In the genomic region with DNA sequence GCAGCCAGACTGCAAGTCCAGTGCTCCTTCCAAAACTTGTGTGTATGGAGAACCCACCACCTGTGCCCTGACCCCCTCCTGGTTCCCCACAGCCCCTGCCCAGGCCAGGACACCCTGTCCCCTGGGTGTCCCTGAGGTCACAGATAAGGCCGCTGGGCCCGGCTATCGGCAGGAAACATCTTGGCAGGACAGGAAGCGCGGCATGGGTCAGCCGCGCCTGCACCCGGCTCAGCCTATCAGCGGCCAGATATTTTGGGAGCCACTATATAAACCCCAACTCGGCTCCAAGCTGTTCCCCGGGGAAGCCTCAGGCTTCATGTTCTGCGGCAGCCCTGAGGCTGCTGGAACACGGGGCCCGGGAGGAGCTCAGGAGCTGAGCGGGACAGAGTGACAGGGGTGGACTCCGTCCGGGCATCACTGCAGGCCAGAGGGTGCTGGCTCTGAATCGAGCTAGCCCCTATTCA, we compare ENCODE assay signal across 14 cellular contexts.
DNase-seq lines count a peak whose midpoint lies in the region; ATAC-seq, FAIRE-seq and TF ChIP-seq lines count a peak whose summit lies in the region.
"Had no signal": no experiment of that assay in that cellular context is flagged by ENCODE, and none has a peak within 500 bp of the region (broad histone marks: within the 10 kb centered on the region; RNA-seq: fewer than 3 reads in every experiment).

No MANE protein-coding gene starts in this region.

- dilution Hi-C loops in endothelial cell of umbilical vein (cut with MboI; ENCODE audit: extremely low pct_ligation_motif_present, low sequenced_read_pairs): no loop called here

- H3K79me2 ChIP-seq in endothelial cell of umbilical vein (ENCODE audit: control insufficient read depth, insufficient read depth, low read length): no peaks in the 10 kb centered on the region

- no TSS peak for BruUV-seq in endothelial cell of umbilical vein (replicated peaks; lab: Mats Ljungman, UMichigan)

- peaks cover 3% of the 10 kb centered on the region for H3K9me3 Mint-ChIP-seq in memory B cell
- H3K9me3 Mint-ChIP-seq in stimulated activated effector memory CD8-positive, alpha-beta T cell treated with anti-CD3 and anti-CD28 coated beads, Interleukin-12 subunit alpha, Interleukin-12 subunit beta, amount 100 ng/mL, for 72 hours: no peaks in the 10 kb centered on the region
- H3K9me3 Mint-ChIP-seq in activated naive CD8-positive, alpha-beta T cell treated with anti-CD3 and anti-CD28 coated beads, Interleukin-2, amount 50 U/mL, for 24 hours: no peaks in the 10 kb centered on the region
- H3K9me3 Mint-ChIP-seq: effector memory CD8-positive, alpha-beta T cell had no signal

- peaks cover 21% of the 10 kb centered on the region for H3K4me1 ChIP-seq in endothelial cell of umbilical vein (ENCODE audit: control insufficient read depth, extremely low read depth, insufficient read depth, low read length)
- peaks cover 39 to 51% (median 48%) of the 10 kb centered on the region in 4 donors for H3K4me1 ChIP-seq in upper lobe of left lung

- CTCF ChIA-PET in endothelial cell of umbilical vein (lab: Charles Lee): interaction anchor here (0.7 to 1.6 kb wide), 8 partner anchors 11 to 124 kb away, joined by 3 to 9 read pairs (median 4); a partner anchor contains a TSS

- H3K9me1 ChIP-seq in endothelial cell of umbilical vein (replicated peaks; ENCODE audit: control insufficient read depth, extremely low read depth, insufficient read depth, low read length): no peaks in the 10 kb centered on the region

- H3K9ac ChIP-seq in endothelial cell of umbilical vein (replicated peaks; ENCODE audit: extremely low read depth, insufficient read depth, low read length): peak overlapping the region; percentile 35

- DNase-seq in OCI-M2 (lab: John Stamatoyannopoulos, UW; ENCODE audit: unreplicated experiment) (peak; percentile 85), endothelial cell of umbilical vein (ENCODE audit: low read depth, low spot score) (peak; percentile 94), memory B cell (ENCODE audit: low spot score in 2 of 2) (no peak), upper lobe of left lung (peak; percentile 75 to 81), SHP77 treated with DMSO at 0.1 percent for 48 hours (lab: John Stamatoyannopoulos, UW) (no peak), G401 (ENCODE audit: low spot score) (no peak)
- DNase-seq in stimulated activated effector memory CD8-positive, alpha-beta T cell treated with anti-CD3 and anti-CD28 coated beads, Interleukin-12 subunit alpha, Interleukin-12 subunit beta, amount 100 ng/mL, for 72 hours (ENCODE audit: low spot score in 2 of 2): no peak
- no peak for DNase-seq in activated naive CD8-positive, alpha-beta T cell treated with anti-CD3 and anti-CD28 coated beads, Interleukin-2, amount 50 U/mL, for 24 hours
- DNase-seq: effector memory CD8-positive, alpha-beta T cell; EL; NCI-H524; small intestine; stimulated activated naive CD4-positive, alpha-beta T cell had no signal

- H3K27ac ChIP-seq in endothelial cell of umbilical vein (ENCODE audit: insufficient read depth, low read depth, low read length) (peak overlapping the region; percentile 56), upper lobe of left lung (peak overlapping the region; percentile 80 to 93 (median 88))

- TF ChIP-seq POLR2A in endothelial cell of umbilical vein (IDR thresholded peaks at IDR 0.05; ENCODE audit: low read depth, low read length) (no peak), upper lobe of left lung (IDR thresholded peaks at IDR 0.05) (peak in 3 of 4 donors; percentile 41 to 80 (median 58))

- H3K4me3 ChIP-seq in endothelial cell of umbilical vein (replicated peaks in 1 of 3; ENCODE audit: insufficient read depth in 1 of 3, low read depth in 1 of 3, low read length in 3 of 3) (no peak overlapping the region), upper lobe of left lung (no peak overlapping the region)

- TF ChIP-seq CTCF in endothelial cell of umbilical vein (IDR thresholded peaks at IDR 0.05; ENCODE audit: extremely low read depth in 1 of 2, insufficient read depth in 1 of 2, low read depth in 1 of 2, low read length in 2 of 2) (no peak), upper lobe of left lung (IDR thresholded peaks at IDR 0.05) (no peak)

- H3K36me3 Mint-ChIP-seq in memory B cell: peaks cover 3% of the 10 kb centered on the region
- peaks cover 5% of the 10 kb centered on the region for H3K36me3 Mint-ChIP-seq in stimulated activated effector memory CD8-positive, alpha-beta T cell treated with anti-CD3 and anti-CD28 coated beads, Interleukin-12 subunit alpha, Interleukin-12 subunit beta, amount 100 ng/mL, for 72 hours
- no peaks in the 10 kb centered on the region for H3K36me3 Mint-ChIP-seq in activated naive CD8-positive, alpha-beta T cell treated with anti-CD3 and anti-CD28 coated beads, Interleukin-2, amount 50 U/mL, for 24 hours (ENCODE audit: low read depth)

- peak overlapping the region; percentile 0 for H3K4me2 ChIP-seq in endothelial cell of umbilical vein (ENCODE audit: insufficient read depth, low read length)

- WGBS in upper lobe of left lung, 2 donors: 26 to 66% methylated on average over 8 to 9 of the region's 18 CpGs

- H3K27me3 Mint-ChIP-seq in memory B cell: no peaks in the 10 kb centered on the region
- peaks cover 7% of the 10 kb centered on the region for H3K27me3 Mint-ChIP-seq in activated naive CD8-positive, alpha-beta T cell treated with anti-CD3 and anti-CD28 coated beads, Interleukin-2, amount 50 U/mL, for 24 hours
- H3K27me3 Mint-ChIP-seq: effector memory CD8-positive, alpha-beta T cell had no signal

- H3K4me3 Mint-ChIP-seq in memory B cell: peak overlapping the region; percentile 37
- no peak overlapping the region for H3K4me3 Mint-ChIP-seq in stimulated activated effector memory CD8-positive, alpha-beta T cell treated with anti-CD3 and anti-CD28 coated beads, Interleukin-12 subunit alpha, Interleukin-12 subunit beta, amount 100 ng/mL, for 72 hours
- H3K4me3 Mint-ChIP-seq in activated naive CD8-positive, alpha-beta T cell treated with anti-CD3 and anti-CD28 coated beads, Interleukin-2, amount 50 U/mL, for 24 hours: no peak overlapping the region

- H3K27ac Mint-ChIP-seq in memory B cell: peak overlapping the region; percentile 95
- no peak overlapping the region for H3K27ac Mint-ChIP-seq in stimulated activated effector memory CD8-positive, alpha-beta T cell treated with anti-CD3 and anti-CD28 coated beads, Interleukin-12 subunit alpha, Interleukin-12 subunit beta, amount 100 ng/mL, for 72 hours
- no peak overlapping the region for H3K27ac Mint-ChIP-seq in activated naive CD8-positive, alpha-beta T cell treated with anti-CD3 and anti-CD28 coated beads, Interleukin-2, amount 50 U/mL, for 24 hours

- H3K27me3 ChIP-seq in endothelial cell of umbilical vein (ENCODE audit: control insufficient read depth in 2 of 2, insufficient read depth in 2 of 2, low read length in 2 of 2) (no peaks in the 10 kb centered on the region), upper lobe of left lung (no peaks in the 10 kb centered on the region)

- POLR2A ChIA-PET in endothelial cell of umbilical vein (lab: Charles Lee): interaction anchor here (0.8 to 3.4 kb wide), 7 partner anchors 9 to 72 kb away, joined by 4 to 14 read pairs (median 7); a partner anchor contains a TSS

- no peak overlapping the region for H2AFZ ChIP-seq in endothelial cell of umbilical vein (ENCODE audit: low read depth, low read length)

- intact Hi-C loops in endothelial cell of umbilical vein (cut with micrococcal nuclease): loop anchor here (1.0 to 2.0 kb wide), 4 partner anchors 21 to 66 kb away; a partner anchor contains a TSS

- FAIRE-seq in endothelial cell of umbilical vein (lab: Jason Lieb, UNC): peak; percentile 97
- FAIRE-seq: islet of Langerhans, small intestine had no signal

- H3K9me3 ChIP-seq in endothelial cell of umbilical vein (replicated peaks; ENCODE audit: control insufficient read depth, insufficient read depth, low read length): no peaks in the 10 kb centered on the region
- H3K9me3 ChIP-seq in upper lobe of left lung: no peaks in the 10 kb centered on the region

- peak; percentile 98 to 100 (median 100) for TF ChIP-seq EP300 in upper lobe of left lung (IDR thresholded peaks at IDR 0.05)

- H3K4me1 Mint-ChIP-seq in memory B cell: peaks cover 43% of the 10 kb centered on the region
- H3K4me1 Mint-ChIP-seq in stimulated activated effector memory CD8-positive, alpha-beta T cell treated with anti-CD3 and anti-CD28 coated beads, Interleukin-12 subunit alpha, Interleukin-12 subunit beta, amount 100 ng/mL, for 72 hours: peaks cover 48% of the 10 kb centered on the region
- H3K4me1 Mint-ChIP-seq in activated naive CD8-positive, alpha-beta T cell treated with anti-CD3 and anti-CD28 coated beads, Interleukin-2, amount 50 U/mL, for 24 hours: peaks cover 37% of the 10 kb centered on the region

- in situ Hi-C loops in G401 (cut with HindIII; ENCODE audit: low sequenced_read_pairs): no loop called here

- H4K20me1 ChIP-seq in endothelial cell of umbilical vein (replicated peaks; ENCODE audit: control insufficient read depth, extremely low read depth, insufficient read depth, low read length): no peaks in the 10 kb centered on the region

- no peak for ATAC-seq in memory B cell (ENCODE audit: low read depth)
- peak; percentile 77 for ATAC-seq in upper lobe of left lung (ENCODE audit: low FRiP score in 2 of 2)
- ATAC-seq in stimulated activated effector memory CD8-positive, alpha-beta T cell treated with anti-CD3 and anti-CD28 coated beads, Interleukin-12 subunit alpha, Interleukin-12 subunit beta, amount 100 ng/mL, for 72 hours: no peak
- no peak for ATAC-seq in activated naive CD8-positive, alpha-beta T cell treated with anti-CD3 and anti-CD28 coated beads, Interleukin-2, amount 50 U/mL, for 24 hours
- ATAC-seq: effector memory CD8-positive, alpha-beta T cell had no signal

- no peaks in the 10 kb centered on the region for H3K36me3 ChIP-seq in endothelial cell of umbilical vein (ENCODE audit: control insufficient read depth in 2 of 2, extremely low read depth in 1 of 2, insufficient read depth in 2 of 2, low read length in 2 of 2)
- H3K36me3 ChIP-seq in upper lobe of left lung: no peaks in the 10 kb centered on the region

TF ChIP-seq in endothelial cell of umbilical vein, 7 proteins besides CTCF, POLR2A, EP300 and RAD21:
- TF ChIP-seq EZH2 (IDR thresholded peaks at IDR 0.05; ENCODE audit: borderline replicate concordance, low read depth, low read length, severe bottlenecking) (no peak), FOS (IDR thresholded peaks at IDR 0.05; ENCODE audit: borderline replicate concordance, insufficient read depth, low read length) (peak; percentile 34), GATA2 (IDR thresholded peaks at IDR 0.05; ENCODE audit: insufficient read depth, insufficient read length, low read depth, low read length) (peak; percentile 99), MYC (IDR thresholded peaks at IDR 0.05; ENCODE audit: low read depth, low read length) (no peak), POLR2AphosphoS5 (IDR thresholded peaks at IDR 0.05; ENCODE audit: insufficient read depth, low read depth, low read length) (peak; percentile 100), JUN (IDR thresholded peaks at IDR 0.05; ENCODE audit: borderline replicate concordance, insufficient read depth, insufficient read length, low read depth) (no peak)
- TF ChIP-seq, protein P1, sequence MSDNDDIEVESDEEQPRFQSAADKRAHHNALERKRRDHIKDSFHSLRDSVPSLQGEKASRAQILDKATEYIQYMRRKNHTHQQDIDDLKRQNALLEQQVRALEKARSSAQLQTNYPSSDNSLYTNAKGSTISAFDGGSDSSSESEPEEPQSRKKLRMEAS (IDR thresholded peaks at IDR 0.05; ENCODE audit: insufficient read depth, insufficient read length): no peak

Comparison
In these comparisons a context has a peak if more than half of its experiments do, and no peak if none do; other contexts are left out.
1. DNase-seq: peak in OCI-M2 (single experiment), endothelial cell of umbilical vein (single experiment) and upper lobe of left lung (2 of 2); none in memory B cell (0 of 2), SHP77 treated with DMSO at 0.1 percent for 48 hours (single experiment), G401 (single experiment), stimulated activated effector memory CD8-positive, alpha-beta T cell treated with anti-CD3 and anti-CD28 coated beads, Interleukin-12 subunit alpha, Interleukin-12 subunit beta, amount 100 ng/mL, for 72 hours (0 of 2) and activated naive CD8-positive, alpha-beta T cell treated with anti-CD3 and anti-CD28 coated beads, Interleukin-2, amount 50 U/mL, for 24 hours (single experiment).
2. ATAC-seq: peak in upper lobe of left lung (2 of 2); none in memory B cell (single experiment), stimulated activated effector memory CD8-positive, alpha-beta T cell treated with anti-CD3 and anti-CD28 coated beads, Interleukin-12 subunit alpha, Interleukin-12 subunit beta, amount 100 ng/mL, for 72 hours (single experiment) and activated naive CD8-positive, alpha-beta T cell treated with anti-CD3 and anti-CD28 coated beads, Interleukin-2, amount 50 U/mL, for 24 hours (single experiment).